18 cellular contexts compared by ENCODE assay signal in the genomic region with DNA sequence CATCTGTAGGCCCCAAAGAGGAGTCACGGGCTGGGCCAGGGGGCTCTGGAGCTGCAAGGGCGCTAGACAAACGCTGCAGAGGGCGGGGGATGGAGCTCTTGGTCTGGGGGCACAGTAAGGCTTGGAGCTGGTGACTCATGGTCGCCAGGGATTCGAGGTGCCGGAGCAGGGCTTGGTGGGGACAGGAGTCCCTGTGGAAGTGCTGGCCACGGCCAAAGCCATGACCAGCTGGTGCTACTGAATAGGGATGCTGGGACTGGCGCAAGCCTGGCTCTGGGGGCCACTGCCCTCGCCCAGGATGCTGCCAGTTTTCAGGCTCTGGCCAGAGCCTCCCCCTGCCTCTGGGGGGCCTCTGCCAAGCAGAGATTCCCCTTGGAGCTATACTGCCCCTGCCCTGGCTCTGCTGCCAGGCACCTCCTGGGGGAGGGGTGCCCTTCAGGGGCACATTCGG. TPM values are rescaled to one million over a fixed set of nuclear protein-coding genes. Genes with fewer than 3 reads are reported as not detected.
DNase-seq lines count a peak whose midpoint lies in the region; ATAC-seq and TF ChIP-seq lines count a peak whose summit lies in the region.
"Had no signal": no experiment of that assay in that cellular context is flagged by ENCODE, and none has a peak within 500 bp of the region (broad histone marks: within the 10 kb centered on the region; RNA-seq: fewer than 3 reads in every experiment).

No MANE protein-coding gene starts in this region.

- H3K27me3 ChIP-seq in right atrium auricular region: no peaks in the 10 kb centered on the region
- no peaks in the 10 kb centered on the region for H3K27me3 ChIP-seq in lower lobe of right lung (ENCODE audit: low read depth)

- DNase-seq in cardiac septum (ENCODE audit: low spot score) (peak; percentile 57), right atrium auricular region (ENCODE audit: low spot score) (no peak), astrocyte of the hippocampus (ENCODE audit: low read depth, low spot score) (peak; percentile 14), lower lobe of right lung (peak; percentile 46), HuH-7.5 (ENCODE audit: low spot score) (no peak), NCI-H510A (lab: John Stamatoyannopoulos, UW) (no peak)
- DNase-seq: AML-193; CD4-positive, CD25-positive, alpha-beta regulatory T cell; DMS53; H7; MV-4-11; NCI-H1436 treated with DMSO at 0.1 percent for 48 hours; NCI-H345; NCI-H69; NK-92 treated with Interleukin-12 subunit alpha and Interleukin-12 subunit beta, amount 100 ng/mL, for 24 hours had no signal

- no peak overlapping the region for H3K27ac ChIP-seq in right atrium auricular region
- H3K27ac ChIP-seq in lower lobe of right lung: no peak overlapping the region
- H3K27ac ChIP-seq: A549, RWPE1 had no signal

- H3K4me3 ChIP-seq in right atrium auricular region (no peak overlapping the region), lower lobe of right lung (no peak overlapping the region)
- H3K4me3 ChIP-seq: A549 had no signal

- intact Hi-C loops in cardiac septum (cut with DNase I): loop anchor here (2.0 kb wide), 1 partner anchor 172 kb away; no protein-coding TSS in a partner anchor
- intact Hi-C loops in lower lobe of right lung (cut with DNase I): no loop called here

- no peak for ATAC-seq in lower lobe of right lung
- ATAC-seq in HG02610 (IDR thresholded peaks at IDR 0.05; ENCODE audit: unreplicated experiment): no peak
- ATAC-seq: A549 had no signal

- no peaks in the 10 kb centered on the region for H3K36me3 ChIP-seq in right atrium auricular region
- H3K36me3 ChIP-seq in lower lobe of right lung: no peaks in the 10 kb centered on the region

- TF ChIP-seq CTCF in right atrium auricular region (IDR thresholded peaks at IDR 0.05) (no peak), lower lobe of right lung (IDR thresholded peaks at IDR 0.05) (no peak)

- H3K4me1 ChIP-seq in right atrium auricular region (peaks cover 0 to 15% of the 10 kb centered on the region in 2 donors), lower lobe of right lung (no peaks in the 10 kb centered on the region)

- H3K9me3 ChIP-seq in right atrium auricular region (no peaks in the 10 kb centered on the region), lower lobe of right lung (no peaks in the 10 kb centered on the region)
- H3K9me3 ChIP-seq: A549 had no signal

RNA-seq across cellular contexts. Expression of gene SPOCD1, which starts 25.2 kb away (rescaled TPM):
- total RNA-seq in cardiac septum (0.19 TPM), right atrium auricular region (under 1 TPM in 1 of 2 donors, not detected in 1; 0.43 TPM), lower lobe of right lung (21.6 TPM)

RNA-seq across cellular contexts. Expression of gene ADGRB2, which starts 26.5 kb away (rescaled TPM):
- total RNA-seq in cardiac septum (7.7 TPM), right atrium auricular region (10 to 100 TPM; 14.4 to 19.1 TPM), lower lobe of right lung (1.1 TPM)

Comparison
In these comparisons a context has a peak if more than half of its experiments do, and no peak if none do; other contexts are left out.
1. DNase-seq: peak in cardiac septum (single experiment), astrocyte of the hippocampus (single experiment) and lower lobe of right lung (single experiment); none in right atrium auricular region (single experiment), HuH-7.5 (single experiment) and NCI-H510A (single experiment).
2. RNA of gene SPOCD1, which starts 25.2 kb away (total RNA-seq): 21.6 TPM in lower lobe of right lung (single experiment); 0.43 TPM in right atrium auricular region and 0.19 TPM in cardiac septum (single experiment); every median in the first group is over 10 times any median in the second.